ENCODE assay signal across 1 cellular context in genomic region chr2:85888745-85889647, GRCh38.
TF ChIP-seq lines count a peak whose summit lies in the region.

ST3GAL5 (minus strand) TSS chr2:85888990; CDS start chr2:85888905, 85 bp downstream.

TF ChIP-seq in WTC11, 78 proteins besides CTCF, POLR2A, EP300 and RAD21 (continued from another document):
- TF ChIP-seq ARID4B (CRISPR knock-in tag; IDR thresholded peaks at IDR 0.05; ENCODE audit: borderline replicate concordance): 0 out of 2 replicates have a peak, but pooled peaks have one; percentile 50
- TF ChIP-seq FOXJ3 (CRISPR knock-in tag; IDR thresholded peaks at IDR 0.05; ENCODE audit: borderline replicate concordance): no peak
- TF ChIP-seq E2F5 (CRISPR knock-in tag; IDR thresholded peaks at IDR 0.05): 0 out of 2 replicates have a peak, but pooled peaks have one; percentile 54
- TF ChIP-seq NFYB (CRISPR knock-in tag; conservative IDR thresholded peaks at IDR 0.05; ENCODE audit: low read depth): peak; percentile 59
